In genomic region chr21:35102488-35103407, GRCh38 we compare ENCODE assay signal across 8 cellular contexts. TPM values are rescaled to one million over a fixed set of nuclear protein-coding genes. Genes with fewer than 3 reads are reported as not detected.
A peak's percentile ranks its signal among the peaks of the same experiment; 100 is the strongest.
DNase-seq lines count a peak whose midpoint lies in the region; TF ChIP-seq lines count a peak whose summit lies in the region.

No MANE protein-coding gene starts in this region.

- 59% methylated on average over 8 of the region's 8 CpGs for WGBS in smooth muscle cell (ENCODE audit: low lambda C conversion rate)

- H3F3A ChIP-seq in smooth muscle cell (ENCODE audit: low read depth): no peaks in the 10 kb centered on the region

- H3K9me3 ChIP-seq in smooth muscle cell (replicated peaks; ENCODE audit: low read depth): no peaks in the 10 kb centered on the region

- no peaks in the 10 kb centered on the region for H3K4me1 ChIP-seq in smooth muscle cell (ENCODE audit: low read depth)

- DNase-seq in GM13976 (ENCODE audit: low spot score) (peak; percentile 46), OCI-M2 (lab: John Stamatoyannopoulos, UW; ENCODE audit: unreplicated experiment) (peak; percentile 67), smooth muscle cell (lab: John Stamatoyannopoulos, UW; ENCODE audit: unreplicated experiment) (no peak), DMS153 (lab: John Stamatoyannopoulos, UW) (no peak), NCI-H1417 (lab: John Stamatoyannopoulos, UW) (no peak), DMS53 (lab: John Stamatoyannopoulos, UW) (no peak), foreskin melanocyte (no peak)

- TF ChIP-seq CTCF in GM13976 (IDR thresholded peaks at IDR 0.05; ENCODE audit: borderline replicate concordance, control extremely low read depth, extremely low read depth, insufficient read depth, missing control alignments) (no peak), smooth muscle cell (IDR thresholded peaks at IDR 0.05; ENCODE audit: borderline replicate concordance, insufficient read depth, poor library complexity, severe bottlenecking) (no peak)

- H3K79me2 ChIP-seq in smooth muscle cell (ENCODE audit: low read depth): no peaks in the 10 kb centered on the region

- no peak overlapping the region for H3K4me3 ChIP-seq in smooth muscle cell

- peak overlapping the region; percentile 24 for H2AFZ ChIP-seq in smooth muscle cell (ENCODE audit: low read depth)

- peak overlapping the region; percentile 10 for H3K4me2 ChIP-seq in smooth muscle cell

- H3K36me3 ChIP-seq in smooth muscle cell (ENCODE audit: low read depth): no peaks in the 10 kb centered on the region

- in situ Hi-C loops in GM13976 (cut with MboI; ENCODE audit: low sequenced_read_pairs, unreplicated experiment): no loop called here

- H3K27me3 ChIP-seq in smooth muscle cell (ENCODE audit: low read depth): no peaks in the 10 kb centered on the region

- H3K27ac ChIP-seq in cingulate gyrus (ENCODE audit: low read depth, low read length) (peak overlapping the region; percentile 15), smooth muscle cell (ENCODE audit: low read depth) (no peak overlapping the region)

- H3K9ac ChIP-seq in smooth muscle cell (ENCODE audit: low read depth): no peak overlapping the region

- H4K20me1 ChIP-seq in smooth muscle cell (ENCODE audit: low read depth): no peaks in the 10 kb centered on the region

RNA-seq across cellular contexts. Expression of gene RUNX1, which starts 53.6 kb away (rescaled TPM):
- total RNA-seq in smooth muscle cell: 55.6 and 97.6 TPM in 2 replicates
- polyA plus RNA-seq in smooth muscle cell: 33.4 and 35.1 TPM in 2 replicates

Comparison
In these comparisons a context has a peak if more than half of its experiments do, and no peak if none do; other contexts are left out.
1. DNase-seq: peak in GM13976 (single experiment) and OCI-M2 (single experiment); none in smooth muscle cell (single experiment), DMS153 (single experiment), NCI-H1417 (0 of 3), DMS53 (single experiment) and foreskin melanocyte (single experiment).